Comparison of ENCODE assay signal across 7 cellular contexts in genomic region chr12:65168606-65169310, GRCh38. TPM values are rescaled to one million over a fixed set of nuclear protein-coding genes. Genes with fewer than 3 reads are reported as not detected.
DNase-seq lines count a peak whose midpoint lies in the region; ATAC-seq, FAIRE-seq and TF ChIP-seq lines count a peak whose summit lies in the region.

No MANE protein-coding gene starts in this region.

- H3K4me3 ChIP-seq in HUES6 (ENCODE audit: low read depth, low read length) (peak overlapping the region; percentile 98), bronchial epithelial cell (ENCODE audit: low read depth, low read length) (peak overlapping the region; percentile 96), mucosa of stomach (ENCODE audit: low read length) (peak overlapping the region; percentile 43)

- H3K9me3 ChIP-seq in HUES6 (ENCODE audit: control insufficient read depth, insufficient read depth, low read depth, low read length) (no peaks in the 10 kb centered on the region), mucosa of stomach (ENCODE audit: control insufficient read depth, low read length) (no peaks in the 10 kb centered on the region)

- peak overlapping the region; percentile 94 for H3K9ac ChIP-seq in HUES6 (ENCODE audit: low read length)
- H3K9ac ChIP-seq in mucosa of stomach (ENCODE audit: low read length), result peak overlapping the region; percentile 93

- H3K27me3 ChIP-seq in HUES6 (ENCODE audit: control insufficient read depth, insufficient read depth, low read length), result peaks cover 16% of the 10 kb centered on the region
- H3K27me3 ChIP-seq in bronchial epithelial cell (ENCODE audit: control insufficient read depth, insufficient read depth, low read length), result no peaks in the 10 kb centered on the region
- H3K27me3 ChIP-seq in mucosa of stomach (ENCODE audit: control insufficient read depth, insufficient read depth, low read length), result no peaks in the 10 kb centered on the region

- H3K36me3 ChIP-seq in HUES6 (ENCODE audit: control insufficient read depth, insufficient read depth, low read length) (no peaks in the 10 kb centered on the region), bronchial epithelial cell (ENCODE audit: control insufficient read depth, insufficient read depth, low read length) (no peaks in the 10 kb centered on the region), mucosa of stomach (ENCODE audit: control insufficient read depth, insufficient read depth, low read length) (no peaks in the 10 kb centered on the region)

- no peak for FAIRE-seq in bronchial epithelial cell (lab: Jason Lieb, UNC)

- no peak for TF ChIP-seq CTCF in bronchial epithelial cell (IDR thresholded peaks at IDR 0.05; ENCODE audit: insufficient read depth, low read length, severe bottlenecking)

- peaks cover 14% of the 10 kb centered on the region for H3K4me1 ChIP-seq in HUES6 (ENCODE audit: control insufficient read depth, insufficient read depth, low read length)
- peaks cover 17% of the 10 kb centered on the region for H3K4me1 ChIP-seq in mucosa of stomach (ENCODE audit: control insufficient read depth, insufficient read depth, low read length)

- H3K27ac ChIP-seq in HUES6 (ENCODE audit: low read depth, low read length), result no peak overlapping the region

- DNase-seq in bronchial epithelial cell (ENCODE audit: low read depth) (no peak), MV-4-11 (lab: John Stamatoyannopoulos, UW) (no peak), globus pallidus (ENCODE audit: low spot score) (no peak)
- no peak for DNase-seq in stimulated activated CD4-positive, alpha-beta T cell treated with anti-CD3 and anti-CD28 coated beads, Interleukin-4, amount 100 ng/mL, for 1 hour

- peak; percentile 2 for ATAC-seq in GM19455 (IDR thresholded peaks at IDR 0.05; ENCODE audit: unreplicated experiment)

RNA-seq across cellular contexts. Expression of gene LEMD3, which starts 0.6 kb away (rescaled TPM):
- 25.5 and 25.6 TPM in 2 replicates for total RNA-seq in bronchial epithelial cell

RNA-seq across cellular contexts. Expression of gene WIF1, which starts 47.7 kb away (rescaled TPM):
- not detected in 2 replicates for total RNA-seq in bronchial epithelial cell

Comparison
In these comparisons a context has a peak if more than half of its experiments do, and no peak if none do; other contexts are left out.
1. H3K4me3 ChIP-seq: peak in every context shown above with its lines; median percentile 98 in HUES6; 96 in bronchial epithelial cell; 43 in mucosa of stomach.